In genomic region chr22:44628273-44628672, GRCh38 we compare ENCODE assay signal across 17 cellular contexts.
A peak's percentile ranks its signal among the peaks of the same experiment; 100 is the strongest.
DNase-seq lines count a peak whose midpoint lies in the region; ATAC-seq and TF ChIP-seq lines count a peak whose summit lies in the region.
"Had no signal": no experiment of that assay in that cellular context is flagged by ENCODE, and none has a peak within 500 bp of the region (broad histone marks: within the 10 kb centered on the region; RNA-seq: fewer than 3 reads in every experiment).

No MANE protein-coding gene starts in this region.

- H3K27ac ChIP-seq in right cardiac atrium (ENCODE audit: low read length): no peak overlapping the region
- H3K27ac ChIP-seq in lower lobe of right lung: no peak overlapping the region
- H3K27ac ChIP-seq: C4-2B, HL-60 had no signal

- no peak for ATAC-seq in right cardiac atrium
- no peak for ATAC-seq in lower lobe of right lung
- ATAC-seq: HCT116 had no signal

- H3K4me3 ChIP-seq in right cardiac atrium (ENCODE audit: low read length) (no peak overlapping the region), lower lobe of right lung (no peak overlapping the region)

- H3K36me3 ChIP-seq in lower lobe of right lung: no peaks in the 10 kb centered on the region

- no peak for TF ChIP-seq CTCF in lower lobe of right lung (IDR thresholded peaks at IDR 0.05)

- H3K27me3 ChIP-seq in right cardiac atrium (ENCODE audit: control insufficient read depth, insufficient read depth) (no peaks in the 10 kb centered on the region), lower lobe of right lung (ENCODE audit: low read depth) (peaks cover 18% of the 10 kb centered on the region)

- 83% methylated on average over 4 of the region's 4 CpGs for whole genome bisulfite sequencing in right cardiac atrium

- DNase-seq in cardiac septum (ENCODE audit: low spot score): peak; percentile 51
- no peak for DNase-seq in right cardiac atrium
- DNase-seq in lower lobe of right lung: peak; percentile 28
- DNase-seq in posterior vena cava (ENCODE audit: low spot score): peak; percentile 47
- no peak for DNase-seq in NCI-H226
- no peak for DNase-seq in NCI-H1436 (lab: John Stamatoyannopoulos, UW)
- DNase-seq: AML-193; Caco-2; CD4-positive, alpha-beta T cell; DMS153; DMS79; GF-D8; GOT3; HFFc6 had no signal

- H3K4me1 ChIP-seq in right cardiac atrium (ENCODE audit: control insufficient read depth, insufficient read depth, low read length) (no peaks in the 10 kb centered on the region), lower lobe of right lung (no peaks in the 10 kb centered on the region)

- intact Hi-C loops in cardiac septum (cut with DNase I): loop anchor here (10.0 kb wide), 2 partner anchors 293 to 1233 kb away; no protein-coding TSS in a partner anchor
- intact Hi-C loops in right cardiac atrium (cut with DNase I): loop anchor here (5.0 to 10.0 kb wide), 5 partner anchors 293 to 1243 kb away; no protein-coding TSS in a partner anchor
- intact Hi-C loops in lower lobe of right lung (cut with DNase I): no loop called here
- intact Hi-C loops in posterior vena cava (cut with DNase I): loop anchor here (5.0 kb wide), 1 partner anchor 546 kb away; no protein-coding TSS in a partner anchor

- no peaks in the 10 kb centered on the region for H3K9me3 ChIP-seq in right cardiac atrium (ENCODE audit: control insufficient read depth, low read length)
- no peaks in the 10 kb centered on the region for H3K9me3 ChIP-seq in lower lobe of right lung
- H3K9me3 ChIP-seq: Caco-2 had no signal

Comparison
In these comparisons a context has a peak if more than half of its experiments do, and no peak if none do; other contexts are left out.
1. DNase-seq: peak in cardiac septum (single experiment), lower lobe of right lung (single experiment) and posterior vena cava (single experiment); none in right cardiac atrium (0 of 3), NCI-H226 (single experiment) and NCI-H1436 (single experiment).